In the genomic region with DNA sequence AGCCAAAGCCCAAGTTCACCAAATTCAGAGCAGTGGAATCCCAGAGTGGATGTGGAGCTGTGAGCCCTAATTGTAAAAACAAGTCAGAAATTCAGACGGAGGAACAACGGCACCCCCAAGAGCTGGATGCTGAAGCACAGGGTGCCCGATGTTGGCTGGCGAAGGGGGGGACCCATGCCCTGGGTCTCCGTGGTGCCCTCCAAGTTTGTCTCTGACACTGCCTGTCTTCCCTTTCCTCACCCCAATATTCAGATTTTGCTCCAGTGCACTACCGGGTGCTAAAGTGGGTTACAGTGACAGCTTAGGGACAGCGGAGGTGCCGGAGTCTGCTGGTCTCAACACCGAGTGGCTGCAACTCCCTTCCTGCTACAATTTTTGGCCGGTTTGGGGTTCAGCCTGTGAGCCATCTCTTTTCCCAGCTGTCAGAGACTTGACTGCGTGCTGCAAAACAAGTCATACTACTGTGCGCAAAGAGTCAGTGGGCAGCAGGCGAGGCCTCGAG, we compare ENCODE assay signal across 14 cellular contexts. TPM values are rescaled to one million over a fixed set of nuclear protein-coding genes. Genes with fewer than 3 reads are reported as not detected.
DNase-seq lines count a peak whose midpoint lies in the region; ATAC-seq and TF ChIP-seq lines count a peak whose summit lies in the region.
"Had no signal": no experiment of that assay in that cellular context is flagged by ENCODE, and none has a peak within 500 bp of the region (broad histone marks: within the 10 kb centered on the region; RNA-seq: fewer than 3 reads in every experiment).

No MANE protein-coding gene starts in this region.

- H3F3A ChIP-seq in GM23338 (replicated peaks; ENCODE audit: low read depth) (peaks cover 21% of the 10 kb centered on the region; the same call in 1 of the 2 replicates), smooth muscle cell (ENCODE audit: low read depth) (peaks cover 4% of the 10 kb centered on the region)

- no peaks in the 10 kb centered on the region for H3K9me2 ChIP-seq in GM23338 (ENCODE audit: insufficient read depth)

- H3K4me3 ChIP-seq in GM23338, result no peak overlapping the region
- H3K4me3 ChIP-seq in lower lobe of right lung, result no peak overlapping the region
- H3K4me3 ChIP-seq in smooth muscle cell, result no peak overlapping the region
- H3K4me3 ChIP-seq in mammary epithelial cell (replicated peaks in 1 of 3; ENCODE audit: insufficient read depth in 1 of 3, low read depth in 2 of 3, low read length in 3 of 3), result no peak overlapping the region
- H3K4me3 ChIP-seq: SJCRH30 had no signal

- dilution Hi-C loops in mammary epithelial cell (cut with HindIII; ENCODE audit: low sequenced_read_pairs), result loop anchor here (10.0 kb wide), 1 partner anchor 291 kb away; no protein-coding TSS in a partner anchor

- no peaks in the 10 kb centered on the region for H3K9me3 ChIP-seq in lower lobe of right lung
- H3K9me3 ChIP-seq in smooth muscle cell (replicated peaks; ENCODE audit: low read depth), result no peaks in the 10 kb centered on the region
- H3K9me3 ChIP-seq in mammary epithelial cell (replicated peaks; ENCODE audit: insufficient read depth, low read length), result no peaks in the 10 kb centered on the region
- H3K9me3 ChIP-seq: BE2C, SJCRH30 had no signal

- H3K27ac Mint-ChIP-seq in GM23338, result no peak overlapping the region
- H3K27ac Mint-ChIP-seq: CD4-positive, alpha-beta memory T cell; HFFc6 had no signal

- no peak for ATAC-seq in GM23338
- ATAC-seq in lower lobe of right lung, result no peak
- no peak for ATAC-seq in HG03520 (IDR thresholded peaks at IDR 0.05; ENCODE audit: unreplicated experiment)

- H3K9me3 Mint-ChIP-seq in GM23338, result peaks cover 5% of the 10 kb centered on the region; the same call in 1 of the 3 replicates

- H3K36me3 Mint-ChIP-seq in GM23338 (ENCODE audit: low read depth), result peaks cover 2% of the 10 kb centered on the region; the same call in 1 of the 3 replicates
- H3K36me3 Mint-ChIP-seq: CD4-positive, alpha-beta memory T cell had no signal

- in situ Hi-C loops in mammary epithelial cell (cut with MboI; ENCODE audit: low sequenced_read_pairs in 2 of 2), result no loop called here

- H3K27me3 ChIP-seq in GM23338 (ENCODE audit: insufficient read depth) (no peaks in the 10 kb centered on the region), lower lobe of right lung (ENCODE audit: low read depth) (peaks cover 8% of the 10 kb centered on the region), smooth muscle cell (ENCODE audit: low read depth) (no peaks in the 10 kb centered on the region), mammary epithelial cell (ENCODE audit: insufficient read depth, low read length) (no peaks in the 10 kb centered on the region)
- H3K27me3 ChIP-seq: BE2C, SJCRH30 had no signal

- H3K4me2 ChIP-seq in GM23338, result peak overlapping the region; percentile 60
- H3K4me2 ChIP-seq in smooth muscle cell, result peak overlapping the region; percentile 28
- no peak overlapping the region for H3K4me2 ChIP-seq in mammary epithelial cell (ENCODE audit: insufficient read depth, low read depth, low read length)

- CTCF ChIA-PET in mammary epithelial cell (lab: Charles Lee; ENCODE audit: low non-redundant PET), result no interaction called here

- 85% methylated on average over 14 of the region's 14 CpGs for WGBS in smooth muscle cell (ENCODE audit: low lambda C conversion rate)
- 89% methylated on average over 14 of the region's 14 CpGs for WGBS in mammary epithelial cell (ENCODE audit: low coverage, missing lambda C conversion rate)

- intact Hi-C loops in lower lobe of right lung (cut with DNase I), result no loop called here
- intact Hi-C loops in mammary epithelial cell (cut with micrococcal nuclease), result no loop called here

- no TSS peak for BruUV-seq in mammary epithelial cell (replicated peaks; lab: Mats Ljungman, UMichigan)

- peaks cover 9% of the 10 kb centered on the region for H3K27me3 Mint-ChIP-seq in GM23338 (ENCODE audit: insufficient read depth, low read depth, poor library complexity)

- H3K36me3 ChIP-seq in GM23338 (ENCODE audit: insufficient read depth) (no peaks in the 10 kb centered on the region), lower lobe of right lung (no peaks in the 10 kb centered on the region), smooth muscle cell (ENCODE audit: low read depth) (no peaks in the 10 kb centered on the region), mammary epithelial cell (ENCODE audit: insufficient read depth, low read length) (no peaks in the 10 kb centered on the region)
- H3K36me3 ChIP-seq: BE2C, SJCRH30 had no signal

- H2AFZ ChIP-seq in GM23338 (no peak overlapping the region), smooth muscle cell (ENCODE audit: low read depth) (no peak overlapping the region), mammary epithelial cell (ENCODE audit: low read depth, low read length) (no peak overlapping the region)

- H3K27ac ChIP-seq in GM23338 (ENCODE audit: low read depth) (peak overlapping the region; percentile 46; the same call in 1 of the 2 replicates), cingulate gyrus (ENCODE audit: low read depth, low read length) (peak overlapping the region; percentile 12), lower lobe of right lung (no peak overlapping the region), smooth muscle cell (ENCODE audit: low read depth) (no peak overlapping the region), mammary epithelial cell (ENCODE audit: insufficient read depth, low read depth, low read length) (no peak overlapping the region)
- H3K27ac ChIP-seq: SJCRH30 had no signal

- no peak for DNase-seq in GM23338 (ENCODE audit: low spot score)
- peak; percentile 11 for DNase-seq in lower lobe of right lung
- no peak for DNase-seq in smooth muscle cell (lab: John Stamatoyannopoulos, UW; ENCODE audit: unreplicated experiment)
- no peak for DNase-seq in LoVo (ENCODE audit: low spot score)
- no peak for DNase-seq in mammary epithelial cell
- DNase-seq: CD4-positive, alpha-beta memory T cell; DND-41; HFFc6; NCI-H187 treated with DMSO at 0.1 percent for 48 hours; SJCRH30 had no signal

- H3K4me3 Mint-ChIP-seq in GM23338, result peak overlapping the region; percentile 27; the same call in 1 of the 3 replicates
- H3K4me3 Mint-ChIP-seq: CD4-positive, alpha-beta memory T cell; HFFc6 had no signal

- no peaks in the 10 kb centered on the region for H3K79me2 ChIP-seq in GM23338 (replicated peaks; ENCODE audit: insufficient read depth)
- no peaks in the 10 kb centered on the region for H3K79me2 ChIP-seq in smooth muscle cell (ENCODE audit: low read depth)
- no peaks in the 10 kb centered on the region for H3K79me2 ChIP-seq in mammary epithelial cell (ENCODE audit: insufficient read depth, low read length)

- TF ChIP-seq CTCF in GM23338 (conservative IDR thresholded peaks at IDR 0.05; ENCODE audit: low read depth in 2 of 2), result no peak
- no peak for TF ChIP-seq CTCF in lower lobe of right lung (IDR thresholded peaks at IDR 0.05)
- TF ChIP-seq CTCF in smooth muscle cell (IDR thresholded peaks at IDR 0.05; ENCODE audit: borderline replicate concordance, insufficient read depth, poor library complexity, severe bottlenecking), result no peak
- TF ChIP-seq CTCF in mammary epithelial cell (conservative IDR thresholded peaks at IDR 0.05 in 1 of 2, IDR thresholded peaks at IDR 0.05 in 1 of 2; ENCODE audit: extremely low read depth in 1 of 2, insufficient read depth in 1 of 2, low read depth in 1 of 2, low read length in 2 of 2), result no peak

- peaks cover 58% of the 10 kb centered on the region for H3K4me1 Mint-ChIP-seq in GM23338
- H3K4me1 Mint-ChIP-seq: CD4-positive, alpha-beta memory T cell had no signal

- H3K4me1 ChIP-seq in GM23338 (ENCODE audit: insufficient read depth) (peaks cover 48% of the 10 kb centered on the region), lower lobe of right lung (no peaks in the 10 kb centered on the region), smooth muscle cell (ENCODE audit: low read depth) (peaks cover 18% of the 10 kb centered on the region), mammary epithelial cell (ENCODE audit: insufficient read depth, low read length) (no peaks in the 10 kb centered on the region)
- H3K4me1 ChIP-seq: BE2C, SJCRH30 had no signal

- H3K9ac ChIP-seq in smooth muscle cell (ENCODE audit: low read depth) (no peak overlapping the region), mammary epithelial cell (ENCODE audit: insufficient read depth, low read length) (no peak overlapping the region)

- no peaks in the 10 kb centered on the region for H4K20me1 ChIP-seq in GM23338 (replicated peaks; ENCODE audit: insufficient read depth)
- H4K20me1 ChIP-seq in smooth muscle cell (ENCODE audit: low read depth), result no peaks in the 10 kb centered on the region
- no peaks in the 10 kb centered on the region for H4K20me1 ChIP-seq in mammary epithelial cell (ENCODE audit: insufficient read depth, low read length)

RNA-seq across cellular contexts. Expression of a gene that starts 6.6 kb away (rescaled TPM):
- 4.5 and 5.8 TPM in 2 replicates for total RNA-seq in GM23338 (2014; rRNA removed; shearing (Covaris generic))
- 3.6 and 3.9 TPM in 2 replicates for polyA plus RNA-seq in GM23338 (2016; fragmentation: Nextera tagmentation; extraction: Ambion mirVana)
- 1.1 TPM for total RNA-seq in lower lobe of right lung
- 3.2 and 6.5 TPM in 2 replicates for total RNA-seq in smooth muscle cell
- 2.0 and 3.6 TPM in 2 replicates for polyA plus RNA-seq in smooth muscle cell
- under 1 TPM in 1 of 2 donors, not detected in 1; 0.17 TPM for total RNA-seq in mammary epithelial cell
- 0.01 TPM for polyA plus RNA-seq in mammary epithelial cell
- polyA minus RNA-seq in mammary epithelial cell, result not detected
- total RNA-seq: CD4-positive, alpha-beta memory T cell had no signal
- polyA plus RNA-seq: AG04450; CD4-positive, alpha-beta memory T cell had no signal

Comparison
In these comparisons a context has a peak if more than half of its experiments do, and no peak if none do; other contexts are left out.
1. H3K27ac ChIP-seq: peak in GM23338 (single experiment) and cingulate gyrus (single experiment); none in lower lobe of right lung (single experiment), smooth muscle cell (single experiment) and mammary epithelial cell (single experiment).